1 cellular context compared by ENCODE assay signal in genomic region chr4:2251073-2251794, GRCh38.
TF ChIP-seq lines count a peak whose summit lies in the region.

No MANE protein-coding gene starts in this region.

TF ChIP-seq in SK-N-SH, 30 proteins besides CTCF, POLR2A, EP300 and RAD21 (continued from another document):
- TF ChIP-seq REST (IDR thresholded peaks at IDR 0.05; ENCODE audit: low read depth, low read length), result no peak
TF ChIP-seq in SK-N-SH: peak in this region for 0.
